ENCODE assay signal across 12 cellular contexts in the genomic region with DNA sequence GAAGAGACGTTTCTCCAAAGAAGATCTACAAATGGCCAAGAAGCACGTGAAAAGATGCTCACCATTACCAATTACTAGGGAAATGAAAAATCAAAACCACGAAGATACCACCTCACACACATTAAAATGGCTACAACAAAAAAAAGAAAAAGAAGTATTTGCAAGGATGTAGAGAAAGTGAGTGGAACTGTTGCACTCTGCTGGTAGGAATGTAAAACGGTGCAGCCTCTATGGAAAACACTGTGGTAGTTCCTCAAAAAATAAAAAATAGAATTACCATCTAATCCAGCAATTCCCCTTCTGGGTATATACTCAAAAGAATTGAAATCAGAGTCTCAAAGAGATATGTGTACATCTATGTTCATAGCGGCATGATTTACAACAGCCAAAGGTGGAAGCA.
DNase-seq lines count a peak whose midpoint lies in the region; ATAC-seq and TF ChIP-seq lines count a peak whose summit lies in the region.
"Had no signal": no experiment of that assay in that cellular context is flagged by ENCODE, and none has a peak within 500 bp of the region (broad histone marks: within the 10 kb centered on the region; RNA-seq: fewer than 3 reads in every experiment).

No MANE protein-coding gene starts in this region.

- H3K4me1 ChIP-seq in foreskin keratinocyte, result no peaks in the 10 kb centered on the region
- H3K4me1 ChIP-seq in tibial nerve, result no peaks in the 10 kb centered on the region
- H3K4me1 ChIP-seq: BLaER1 treated with 17β-estradiol and CSF1 and Interleukin-3, amounts not matched to agents 10 nM and 100 nM had no signal

- TF ChIP-seq POLR2A in tibial nerve (IDR thresholded peaks at IDR 0.05), result no peak

- peaks cover 64% of the 10 kb centered on the region for H3K4me1 Mint-ChIP-seq in activated naive CD8-positive, alpha-beta T cell treated with anti-CD3 and anti-CD28 coated beads, Interleukin-2, amount 50 U/mL, for 24 hours
- peaks cover 30% of the 10 kb centered on the region for H3K4me1 Mint-ChIP-seq in activated naive CD8-positive, alpha-beta T cell treated with anti-CD3 and anti-CD28 coated beads for 36 hours

- peak; percentile 57 for TF ChIP-seq CTCF in WI38 (IDR thresholded peaks at IDR 0.05; ENCODE audit: low read depth, low read length)
- TF ChIP-seq CTCF in foreskin keratinocyte (conservative IDR thresholded peaks at IDR 0.05), result peak; percentile 76
- TF ChIP-seq CTCF in tibial nerve (IDR thresholded peaks at IDR 0.05), result peak in 4 of 5 experiments; percentile 11 to 27 (median 20)

- H3K9me3 ChIP-seq in tibial nerve, result peaks cover 0 to 13% (median 3%) of the 10 kb centered on the region in 4 donors

- CTCF ChIA-PET in HEK293T (lab: Yijun Ruan, JAX), result no interaction called here

- H3K4me3 ChIP-seq in WI38 (ENCODE audit: low read depth, low read length) (no peak overlapping the region), tibial nerve (no peak overlapping the region)
- H3K4me3 ChIP-seq: BLaER1 treated with 17β-estradiol and CSF1 and Interleukin-3, amounts not matched to agents 10 nM and 100 nM; SK-N-MC had no signal

- no peaks in the 10 kb centered on the region for H3K27me3 ChIP-seq in foreskin keratinocyte
- H3K27me3 ChIP-seq in tibial nerve, result no peaks in the 10 kb centered on the region
- H3K27me3 ChIP-seq: BLaER1 treated with 17β-estradiol and CSF1 and Interleukin-3, amounts not matched to agents 10 nM and 100 nM had no signal

- no peak overlapping the region for H3K27ac ChIP-seq in foreskin keratinocyte
- H3K27ac ChIP-seq in tibial nerve, result no peak overlapping the region
- H3K27ac ChIP-seq in caudate nucleus (ENCODE audit: low read depth, low read length), result no peak overlapping the region
- H3K27ac ChIP-seq: BLaER1 treated with 17β-estradiol and CSF1 and Interleukin-3, amounts not matched to agents 10 nM and 100 nM; SK-N-MC had no signal

- no peak for ATAC-seq in activated naive CD8-positive, alpha-beta T cell treated with anti-CD3 and anti-CD28 coated beads, Interleukin-2, amount 50 U/mL, for 24 hours
- ATAC-seq in foreskin keratinocyte (no peak), HG02870 (IDR thresholded peaks at IDR 0.05; ENCODE audit: unreplicated experiment) (no peak)

- no peaks in the 10 kb centered on the region for H3K36me3 ChIP-seq in tibial nerve

- no peak for TF ChIP-seq EP300 in tibial nerve (IDR thresholded peaks at IDR 0.05)

- peak overlapping the region; percentile 79 for H3K27ac Mint-ChIP-seq in activated naive CD8-positive, alpha-beta T cell treated with anti-CD3 and anti-CD28 coated beads, Interleukin-2, amount 50 U/mL, for 24 hours
- H3K27ac Mint-ChIP-seq in activated naive CD8-positive, alpha-beta T cell treated with anti-CD3 and anti-CD28 coated beads for 36 hours, result no peak overlapping the region

- H3K27me3 Mint-ChIP-seq in activated naive CD8-positive, alpha-beta T cell treated with anti-CD3 and anti-CD28 coated beads, Interleukin-2, amount 50 U/mL, for 24 hours, result no peaks in the 10 kb centered on the region
- H3K27me3 Mint-ChIP-seq in activated naive CD8-positive, alpha-beta T cell treated with anti-CD3 and anti-CD28 coated beads for 36 hours, result no peaks in the 10 kb centered on the region

- DNase-seq in activated naive CD8-positive, alpha-beta T cell treated with anti-CD3 and anti-CD28 coated beads, Interleukin-2, amount 50 U/mL, for 24 hours, result no peak
- no peak for DNase-seq in activated naive CD8-positive, alpha-beta T cell treated with anti-CD3 and anti-CD28 coated beads for 36 hours
- DNase-seq in foreskin keratinocyte (peak; percentile 24 to 47), tibial nerve (ENCODE audit: low spot score in 2 of 2) (no peak), HEK293T (ENCODE audit: extremely low spot score) (no peak), caudate nucleus (lab: John Stamatoyannopoulos, UW) (no peak)
- DNase-seq: activated effector memory CD4-positive, alpha-beta T cell treated with anti-CD3 and anti-CD28 coated beads, Interleukin-2, amount 50 U/mL, for 16 hours; NCI-H1048 had no signal

- 59 to 61% methylated on average over 5 of the region's 5 CpGs for WGBS in tibial nerve, 2 donors

- no peak overlapping the region for H3K4me3 Mint-ChIP-seq in activated naive CD8-positive, alpha-beta T cell treated with anti-CD3 and anti-CD28 coated beads, Interleukin-2, amount 50 U/mL, for 24 hours
- H3K4me3 Mint-ChIP-seq in activated naive CD8-positive, alpha-beta T cell treated with anti-CD3 and anti-CD28 coated beads for 36 hours, result no peak overlapping the region

- peaks cover 19% of the 10 kb centered on the region for H3K9me3 Mint-ChIP-seq in activated naive CD8-positive, alpha-beta T cell treated with anti-CD3 and anti-CD28 coated beads, Interleukin-2, amount 50 U/mL, for 24 hours
- H3K9me3 Mint-ChIP-seq in activated naive CD8-positive, alpha-beta T cell treated with anti-CD3 and anti-CD28 coated beads for 36 hours, result peaks cover 17% of the 10 kb centered on the region

- POLR2A ChIA-PET in HEK293T (lab: Yijun Ruan, JAX), result no interaction called here

- H3K36me3 Mint-ChIP-seq in activated naive CD8-positive, alpha-beta T cell treated with anti-CD3 and anti-CD28 coated beads, Interleukin-2, amount 50 U/mL, for 24 hours (ENCODE audit: low read depth), result peaks cover 62% of the 10 kb centered on the region
- H3K36me3 Mint-ChIP-seq in activated naive CD8-positive, alpha-beta T cell treated with anti-CD3 and anti-CD28 coated beads for 36 hours, result peaks cover 49% of the 10 kb centered on the region

TF ChIP-seq in HEK293T, 16 proteins besides CTCF, POLR2A, EP300 and RAD21:
- TF ChIP-seq ARNT (IDR thresholded peaks at IDR 0.05) (no peak), FOXA1 (IDR thresholded peaks at IDR 0.05) (no peak), HDGF (IDR thresholded peaks at IDR 0.05; ENCODE audit: borderline replicate concordance) (no peak), FOXM1 (IDR thresholded peaks at IDR 0.05; ENCODE audit: borderline replicate concordance) (no peak), BHLHE40 (IDR thresholded peaks at IDR 0.05; ENCODE audit: borderline replicate concordance) (no peak), ZNF384 (IDR thresholded peaks at IDR 0.05) (no peak), SP1 (IDR thresholded peaks at IDR 0.05) (no peak), SUZ12 (IDR thresholded peaks at IDR 0.05) (no peak), L3MBTL2 (conservative IDR thresholded peaks at IDR 0.05) (no peak), ELF4 (IDR thresholded peaks at IDR 0.05) (no peak), FOXK2 (IDR thresholded peaks at IDR 0.05) (no peak)

Comparison
In these comparisons a context has a peak if more than half of its experiments do, and no peak if none do; other contexts are left out.
1. DNase-seq: peak in foreskin keratinocyte (2 of 2); none in activated naive CD8-positive, alpha-beta T cell treated with anti-CD3 and anti-CD28 coated beads, Interleukin-2, amount 50 U/mL, for 24 hours (single experiment), activated naive CD8-positive, alpha-beta T cell treated with anti-CD3 and anti-CD28 coated beads for 36 hours (single experiment), tibial nerve (0 of 2), HEK293T (single experiment) and caudate nucleus (0 of 61).
2. CTCF ChIP-seq: peak in every context shown above with its lines; median percentile 76 in foreskin keratinocyte; 57 in WI38; 20 in tibial nerve.